21 cellular contexts compared by ENCODE assay signal in the genomic region with DNA sequence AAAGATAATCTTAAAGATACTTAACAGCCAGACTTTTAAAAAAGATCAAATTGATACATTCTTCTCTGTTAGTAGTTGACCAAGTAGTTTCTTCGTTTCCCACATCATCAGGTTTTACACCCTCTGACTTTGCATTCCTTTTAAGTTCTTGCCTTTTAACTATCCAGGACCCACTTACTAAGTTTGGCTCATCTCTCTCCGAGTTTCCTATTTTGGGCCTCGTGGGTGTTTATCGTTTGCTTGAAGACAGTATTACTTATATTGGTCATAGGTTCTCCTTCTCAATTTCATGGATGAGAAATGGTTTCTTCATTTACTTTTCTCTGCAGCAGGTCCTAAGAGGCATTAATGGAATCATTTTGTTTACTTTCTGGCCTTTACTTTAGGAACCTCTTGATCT. TPM values are rescaled to one million over a fixed set of nuclear protein-coding genes. Genes with fewer than 3 reads are reported as not detected.
DNase-seq lines count a peak whose midpoint lies in the region; ATAC-seq and TF ChIP-seq lines count a peak whose summit lies in the region.
"Had no signal": no experiment of that assay in that cellular context is flagged by ENCODE, and none has a peak within 500 bp of the region (broad histone marks: within the 10 kb centered on the region; RNA-seq: fewer than 3 reads in every experiment).

No MANE protein-coding gene starts in this region.

- WGBS in aorta, 2 donors = 89 to 91% methylated on average over 4 of the region's 4 CpGs
- WGBS in sigmoid colon, 2 donors = 78 to 90% methylated on average over 4 of the region's 4 CpGs

- no peak for ATAC-seq in aorta (ENCODE audit: low FRiP score)
- ATAC-seq: gastroesophageal sphincter; SK-N-SH treated with all-trans-retinoic acid at 6 μM for 48 hours; stimulated activated naive B cell treated with anti-CD40 and anti-IgM and Interleukin-4, amounts not matched to agents 10 μg/mL and 1 μg/mL and 100 μg/mL, for 72 hours had no signal

- H3K4me3 ChIP-seq in CD4-positive, alpha-beta memory T cell (ENCODE audit: low read length in 2 of 2) = no peak overlapping the region
- H3K4me3 ChIP-seq in effector memory CD4-positive, alpha-beta T cell (ENCODE audit: insufficient read depth, low read depth, low read length, poor library complexity, severe bottlenecking) = no peak overlapping the region
- no peak overlapping the region for H3K4me3 ChIP-seq in aorta (ENCODE audit: low read length in 2 of 2)
- H3K4me3 ChIP-seq in sigmoid colon = no peak overlapping the region
- H3K4me3 ChIP-seq: gastroesophageal sphincter, lung, thyroid gland had no signal

- H3K4me1 Mint-ChIP-seq in activated CD4-positive, alpha-beta T cell treated with anti-CD3 and anti-CD28 coated beads, Interleukin-2, amount 10 ng/mL, durations not matched to agents 24 days and 14 days = peaks cover 77% of the 10 kb centered on the region
- peaks cover 44 to 73% (median 54%) of the 10 kb centered on the region in 4 donors for H3K4me1 Mint-ChIP-seq in CD4-positive, alpha-beta memory T cell
- peaks cover 50% of the 10 kb centered on the region for H3K4me1 Mint-ChIP-seq in activated CD4-positive, alpha-beta memory T cell treated with anti-CD3 and anti-CD28 coated beads for 36 hours (ENCODE audit: low read depth)

- TF ChIP-seq CTCF in sigmoid colon (IDR thresholded peaks at IDR 0.05) = no peak

- H3K4me3 Mint-ChIP-seq in activated CD4-positive, alpha-beta T cell treated with anti-CD3 and anti-CD28 coated beads, Interleukin-2, amount 10 ng/mL, durations not matched to agents 24 days and 14 days = peak overlapping the region; percentile 80
- peak overlapping the region; percentile 54 to 85 (median 76) for H3K4me3 Mint-ChIP-seq in CD4-positive, alpha-beta memory T cell
- peak overlapping the region; percentile 20 for H3K4me3 Mint-ChIP-seq in activated CD4-positive, alpha-beta memory T cell treated with anti-CD3 and anti-CD28 coated beads for 36 hours
- H3K4me3 Mint-ChIP-seq: stimulated activated naive B cell treated with anti-CD40 and anti-IgM and Interleukin-4, amounts not matched to agents 10 μg/mL and 1 μg/mL and 100 μg/mL, for 72 hours had no signal

- H3K27me3 ChIP-seq in CD4-positive, alpha-beta memory T cell (ENCODE audit: insufficient read depth, low read length) = no peaks in the 10 kb centered on the region
- no peaks in the 10 kb centered on the region for H3K27me3 ChIP-seq in effector memory CD4-positive, alpha-beta T cell (replicated peaks; ENCODE audit: control insufficient read depth, insufficient read depth, low read length, poor library complexity, severe bottlenecking)
- no peaks in the 10 kb centered on the region for H3K27me3 ChIP-seq in aorta (ENCODE audit: control insufficient read depth in 1 of 2, insufficient read depth in 2 of 2, low read length in 1 of 2)
- H3K27me3 ChIP-seq in sigmoid colon = no peaks in the 10 kb centered on the region
- H3K27me3 ChIP-seq: gastroesophageal sphincter, thyroid gland had no signal

- POLR2A ChIA-PET in CD4-positive, alpha-beta memory T cell (lab: Charles Lee; ENCODE audit: partially characterized antibody) = interaction anchor here (0.7 kb wide), 1 partner anchor 9 kb away, joined by 3 read pairs; no protein-coding TSS in a partner anchor
- POLR2A ChIA-PET in activated CD4-positive, alpha-beta memory T cell treated with anti-CD3 and anti-CD28 coated beads for 36 hours (lab: Charles Lee) = interaction anchor here (1.0 kb wide), 1 partner anchor 156 kb away, joined by 3 read pairs; no protein-coding TSS in a partner anchor

- no peak for TF ChIP-seq EP300 in sigmoid colon (IDR thresholded peaks at IDR 0.05)

- H3K27ac Mint-ChIP-seq in activated CD4-positive, alpha-beta T cell treated with anti-CD3 and anti-CD28 coated beads, Interleukin-2, amount 10 ng/mL, durations not matched to agents 24 days and 14 days = peak overlapping the region; percentile 92
- peak overlapping the region; percentile 84 to 99 (median 98) for H3K27ac Mint-ChIP-seq in CD4-positive, alpha-beta memory T cell
- H3K27ac Mint-ChIP-seq in activated CD4-positive, alpha-beta memory T cell treated with anti-CD3 and anti-CD28 coated beads for 36 hours = peak overlapping the region; percentile 84
- H3K27ac Mint-ChIP-seq: stimulated activated naive B cell treated with anti-CD40 and anti-IgM and Interleukin-4, amounts not matched to agents 10 μg/mL and 1 μg/mL and 100 μg/mL, for 72 hours had no signal

- H3K9me3 ChIP-seq in CD4-positive, alpha-beta memory T cell (ENCODE audit: control insufficient read depth in 1 of 2, low read length in 2 of 2) = no peaks in the 10 kb centered on the region
- no peaks in the 10 kb centered on the region for H3K9me3 ChIP-seq in effector memory CD4-positive, alpha-beta T cell (ENCODE audit: control insufficient read depth, low read length)
- no peaks in the 10 kb centered on the region for H3K9me3 ChIP-seq in aorta (ENCODE audit: control insufficient read depth, low read length)
- no peaks in the 10 kb centered on the region for H3K9me3 ChIP-seq in sigmoid colon
- H3K9me3 ChIP-seq: gastroesophageal sphincter, thyroid gland had no signal

- peaks cover 29% of the 10 kb centered on the region for H3K36me3 ChIP-seq in CD4-positive, alpha-beta memory T cell (ENCODE audit: insufficient read depth, low read length)
- peaks cover 23% of the 10 kb centered on the region for H3K36me3 ChIP-seq in effector memory CD4-positive, alpha-beta T cell (ENCODE audit: control insufficient read depth, insufficient read depth, low read length)
- H3K36me3 ChIP-seq in aorta (ENCODE audit: control insufficient read depth in 1 of 2, insufficient read depth in 2 of 2, low read length in 1 of 2) (peaks cover 0 to 2% of the 10 kb centered on the region in 2 donors), sigmoid colon (peaks cover 12 to 65% (median 20%) of the 10 kb centered on the region in 4 donors)

- no peaks in the 10 kb centered on the region for H3K27me3 Mint-ChIP-seq in activated CD4-positive, alpha-beta T cell treated with anti-CD3 and anti-CD28 coated beads, Interleukin-2, amount 10 ng/mL, durations not matched to agents 24 days and 14 days
- no peaks in the 10 kb centered on the region for H3K27me3 Mint-ChIP-seq in CD4-positive, alpha-beta memory T cell
- H3K27me3 Mint-ChIP-seq in activated CD4-positive, alpha-beta memory T cell treated with anti-CD3 and anti-CD28 coated beads for 36 hours = no peaks in the 10 kb centered on the region
- H3K27me3 Mint-ChIP-seq: stimulated activated naive B cell treated with anti-CD40 and anti-IgM and Interleukin-4, amounts not matched to agents 10 μg/mL and 1 μg/mL and 100 μg/mL, for 72 hours had no signal

- intact Hi-C loops in activated CD4-positive, alpha-beta T cell treated with anti-CD3 and anti-CD28 coated beads, Interleukin-2, amount 10 ng/mL, durations not matched to agents 24 days and 14 days (cut with micrococcal nuclease) = loop anchor here (1.0 to 5.0 kb wide), 3 partner anchors 39 to 394 kb away; no protein-coding TSS in a partner anchor
- intact Hi-C loops in CD4-positive, alpha-beta memory T cell (cut with micrococcal nuclease) = loop anchor here (5.0 kb wide), 2 partner anchors 41 to 149 kb away; partner anchors contain the start of gene RPA1
- intact Hi-C loops in activated CD4-positive, alpha-beta memory T cell treated with anti-CD3 and anti-CD28 coated beads for 36 hours (cut with micrococcal nuclease) = loop anchor here (1.0 to 10.0 kb wide), 3 partner anchors 39 to 162 kb away; partner anchors contain the start of gene DPH1
- intact Hi-C loops in aorta (cut with DNase I) (loop anchor here in 1 of 2 donors (10.0 kb wide), 1 partner anchor 208 kb away; no protein-coding TSS in a partner anchor), sigmoid colon (cut with DNase I) (no loop called here)

- TF ChIP-seq POLR2A in sigmoid colon (IDR thresholded peaks at IDR 0.05) = no peak

- peaks cover 59% of the 10 kb centered on the region for H3K36me3 Mint-ChIP-seq in activated CD4-positive, alpha-beta T cell treated with anti-CD3 and anti-CD28 coated beads, Interleukin-2, amount 10 ng/mL, durations not matched to agents 24 days and 14 days (ENCODE audit: low read depth)
- peaks cover 35 to 39% of the 10 kb centered on the region in 2 donors for H3K36me3 Mint-ChIP-seq in CD4-positive, alpha-beta memory T cell
- peaks cover 44% of the 10 kb centered on the region for H3K36me3 Mint-ChIP-seq in activated CD4-positive, alpha-beta memory T cell treated with anti-CD3 and anti-CD28 coated beads for 36 hours

- H3K9me3 Mint-ChIP-seq in activated CD4-positive, alpha-beta T cell treated with anti-CD3 and anti-CD28 coated beads, Interleukin-2, amount 10 ng/mL, durations not matched to agents 24 days and 14 days = no peaks in the 10 kb centered on the region
- no peaks in the 10 kb centered on the region for H3K9me3 Mint-ChIP-seq in CD4-positive, alpha-beta memory T cell
- no peaks in the 10 kb centered on the region for H3K9me3 Mint-ChIP-seq in activated CD4-positive, alpha-beta memory T cell treated with anti-CD3 and anti-CD28 coated beads for 36 hours
- H3K9me3 Mint-ChIP-seq: stimulated activated naive B cell treated with anti-CD40 and anti-IgM and Interleukin-4, amounts not matched to agents 10 μg/mL and 1 μg/mL and 100 μg/mL, for 72 hours had no signal

- CTCF ChIA-PET in CD4-positive, alpha-beta memory T cell (lab: Charles Lee; ENCODE audit: partially characterized antibody) = interaction anchor here (1.3 kb wide), 1 partner anchor 9 kb away, joined by 6 read pairs; no protein-coding TSS in a partner anchor
- CTCF ChIA-PET in activated CD4-positive, alpha-beta memory T cell treated with anti-CD3 and anti-CD28 coated beads for 36 hours (lab: Charles Lee) = interaction anchor here (0.9 kb wide), 1 partner anchor 10 kb away, joined by 4 read pairs; no protein-coding TSS in a partner anchor

- peaks cover 62% of the 10 kb centered on the region for H3K4me1 ChIP-seq in CD4-positive, alpha-beta memory T cell (ENCODE audit: insufficient read depth, low read length)
- peaks cover 37% of the 10 kb centered on the region for H3K4me1 ChIP-seq in effector memory CD4-positive, alpha-beta T cell (ENCODE audit: control insufficient read depth, insufficient read depth, low read length, poor library complexity, severe bottlenecking)
- H3K4me1 ChIP-seq in aorta (ENCODE audit: control insufficient read depth in 1 of 2, insufficient read depth in 2 of 2, low read length in 2 of 2) (no peaks in the 10 kb centered on the region), sigmoid colon (no peaks in the 10 kb centered on the region)
- H3K4me1 ChIP-seq: gastroesophageal sphincter had no signal

- peak overlapping the region; percentile 65 for H3K27ac ChIP-seq in CD4-positive, alpha-beta memory T cell (ENCODE audit: low read depth, low read length)
- H3K27ac ChIP-seq in effector memory CD4-positive, alpha-beta T cell (ENCODE audit: insufficient read depth, low read length, poor library complexity, severe bottlenecking) = peak overlapping the region; percentile 82
- H3K27ac ChIP-seq in aorta (ENCODE audit: low read depth in 1 of 2, low read length in 2 of 2) (no peak overlapping the region), sigmoid colon (no peak overlapping the region)
- H3K27ac ChIP-seq: RWPE1, thyroid gland had no signal

- DNase-seq in activated CD4-positive, alpha-beta T cell treated with anti-CD3 and anti-CD28 coated beads, Interleukin-2, amount 10 ng/mL, durations not matched to agents 24 days and 14 days = no peak
- DNase-seq in activated CD4-positive, alpha-beta T cell treated with anti-CD3 and anti-CD28 coated beads, Interleukin-2, amount 50 U/mL, for 4 hours = no peak
- DNase-seq in CD4-positive, alpha-beta memory T cell = no peak
- DNase-seq in activated CD4-positive, alpha-beta memory T cell treated with anti-CD3 and anti-CD28 coated beads for 36 hours = peak; percentile 36
- no peak for DNase-seq in effector memory CD4-positive, alpha-beta T cell
- DNase-seq in NCI-H1930 (lab: John Stamatoyannopoulos, UW) (no peak), aorta (no peak), sigmoid colon (no peak)
- DNase-seq: ACHN; activated effector memory CD4-positive, alpha-beta T cell treated with anti-CD3 and anti-CD28 coated beads, Interleukin-2, amount 50 U/mL, for 16 hours; C1 segment of cervical spinal cord; cerebellar nuclear complex; GF-D8; NCI-H1417 treated with DMSO at 0.1 percent for 48 hours; NCI-H526; stimulated activated naive B cell treated with anti-CD40 and anti-IgM and Interleukin-4, amounts not matched to agents 10 μg/mL and 1 μg/mL and 100 μg/mL, for 72 hours; thyroid gland had no signal

RNA-seq across cellular contexts. Expression of gene RPA1, which starts 43.2 kb away (rescaled TPM):
- 234 and 238 TPM in 2 replicates for total RNA-seq in activated CD4-positive, alpha-beta T cell treated with anti-CD3 and anti-CD28 coated beads, Interleukin-2, amount 10 ng/mL, durations not matched to agents 24 days and 14 days
- 100 to 1,000 TPM; 103 to 119 TPM for total RNA-seq in CD4-positive, alpha-beta memory T cell
- polyA plus RNA-seq in CD4-positive, alpha-beta memory T cell = 100 to 1,000 TPM in 1 of 2 donors, 10 to 100 TPM in 1; 95.4 to 112 TPM
- total RNA-seq in activated CD4-positive, alpha-beta memory T cell treated with anti-CD3 and anti-CD28 coated beads for 36 hours = 100 to 1,000 TPM; 159 to 168 TPM
- total RNA-seq in aorta (10 to 100 TPM; 65.0 to 75.0 TPM), sigmoid colon (10 to 100 TPM; 27.8 to 46.8 (median 31.1) TPM)
- polyA plus RNA-seq in aorta (10 to 100 TPM; 17.2 to 23.8 TPM), sigmoid colon (10 to 100 TPM; 16.2 to 35.2 (median 27.6) TPM)

RNA-seq across cellular contexts. Expression of gene SMYD4, which starts 43.3 kb away (rescaled TPM):
- 27.1 and 30.7 TPM in 2 replicates for total RNA-seq in activated CD4-positive, alpha-beta T cell treated with anti-CD3 and anti-CD28 coated beads, Interleukin-2, amount 10 ng/mL, durations not matched to agents 24 days and 14 days
- 10 to 100 TPM; 31.2 to 31.5 TPM for total RNA-seq in CD4-positive, alpha-beta memory T cell
- 10 to 100 TPM in 1 of 2 donors, 1 to 10 TPM in 1; 3.1 to 20.3 TPM for polyA plus RNA-seq in CD4-positive, alpha-beta memory T cell
- total RNA-seq in activated CD4-positive, alpha-beta memory T cell treated with anti-CD3 and anti-CD28 coated beads for 36 hours = 10 to 100 TPM; 14.5 to 15.8 TPM
- total RNA-seq in aorta = 10 to 100 TPM; 15.0 to 19.2 TPM
- polyA plus RNA-seq in aorta = 1 to 10 TPM; 2.4 to 9.5 TPM
- total RNA-seq in sigmoid colon = 10 to 100 TPM; 14.3 to 19.1 (median 17.1) TPM
- polyA plus RNA-seq in sigmoid colon = 1 to 10 TPM; 2.4 to 8.8 (median 2.5) TPM

Comparison
In these comparisons a context has a peak if more than half of its experiments do, and no peak if none do; other contexts are left out.
1. H3K4me3 Mint-ChIP-seq: peak in every context shown above with its lines; median percentile 80 in activated CD4-positive, alpha-beta T cell treated with anti-CD3 and anti-CD28 coated beads, Interleukin-2, amount 10 ng/mL, durations not matched to agents 24 days and 14 days; 76 in CD4-positive, alpha-beta memory T cell; 20 in activated CD4-positive, alpha-beta memory T cell treated with anti-CD3 and anti-CD28 coated beads for 36 hours.
2. H3K27ac ChIP-seq: peak in CD4-positive, alpha-beta memory T cell (single experiment) and effector memory CD4-positive, alpha-beta T cell (single experiment); none in aorta (0 of 2) and sigmoid colon (0 of 4).
3. Peak in every context shown above with its lines, with median percentiles within 50 percentile points of each other: H3K27ac Mint-ChIP-seq.